In the genomic region with DNA sequence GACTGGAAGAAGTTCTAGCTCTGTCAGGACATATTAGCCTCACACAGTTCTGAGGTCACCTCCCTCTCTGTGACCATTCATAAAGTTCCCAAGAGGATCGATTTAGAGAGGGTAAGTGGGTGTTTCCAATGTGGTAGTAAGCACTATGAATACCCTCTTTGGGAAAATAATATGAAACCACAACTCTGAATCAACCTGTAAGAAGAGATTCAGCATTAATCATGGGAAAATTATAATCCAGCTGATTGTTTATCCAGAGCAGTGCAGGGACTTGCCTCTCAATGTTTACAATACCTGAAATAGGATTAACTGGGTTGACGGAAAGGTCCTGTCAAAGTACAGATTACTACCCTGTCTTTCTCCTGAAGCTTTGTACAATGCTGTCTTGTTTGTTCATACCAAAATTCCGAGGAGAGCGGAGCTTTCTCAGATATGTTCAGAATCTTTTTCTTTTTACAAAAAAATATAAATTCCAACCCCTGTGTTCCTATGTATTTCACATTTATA, we compare ENCODE assay signal across 1 cellular context.
TF ChIP-seq lines count a peak whose summit lies in the region.

No MANE protein-coding gene starts in this region.

TF ChIP-seq in HepG2, 621 proteins besides CTCF, POLR2A, EP300 and RAD21 (continued from another document):
- no peak for TF ChIP-seq FOXK2 (IDR thresholded peaks at IDR 0.05)
- TF ChIP-seq ATAD3A (CRISPR knock-in tag; IDR thresholded peaks at IDR 0.05), result no peak
- TF ChIP-seq ZNF773 (CRISPR knock-in tag; IDR thresholded peaks at IDR 0.05; ENCODE audit: borderline replicate concordance), result no peak
- no peak for TF ChIP-seq ARHGAP35 (CRISPR knock-in tag; IDR thresholded peaks at IDR 0.05; ENCODE audit: borderline replicate concordance)
- TF ChIP-seq HOXA9 (CRISPR knock-in tag; IDR thresholded peaks at IDR 0.05; ENCODE audit: borderline replicate concordance), result no peak
- no peak for TF ChIP-seq KAT7 (CRISPR knock-in tag; IDR thresholded peaks at IDR 0.05; ENCODE audit: borderline replicate concordance)
- TF ChIP-seq ZNF891 (CRISPR knock-in tag; IDR thresholded peaks at IDR 0.05), result no peak
